In genomic region chr19:4086336-4086953, GRCh38 we compare ENCODE assay signal across 18 cellular contexts. TPM values are rescaled to one million over a fixed set of nuclear protein-coding genes. Genes with fewer than 3 reads are reported as not detected.
DNase-seq lines count a peak whose midpoint lies in the region; ATAC-seq, FAIRE-seq and TF ChIP-seq lines count a peak whose summit lies in the region.
"Had no signal": no experiment of that assay in that cellular context is flagged by ENCODE, and none has a peak within 500 bp of the region (broad histone marks: within the 10 kb centered on the region; RNA-seq: fewer than 3 reads in every experiment).

No MANE protein-coding gene starts in this region.

- no peaks in the 10 kb centered on the region for H3K27me3 ChIP-seq in Peyer's patch
- H3K27me3 ChIP-seq in transverse colon: no peaks in the 10 kb centered on the region
- H3K27me3 ChIP-seq: ascending aorta, hepatocyte had no signal

- H3K36me3 Mint-ChIP-seq in activated naive CD4-positive, alpha-beta T cell treated with anti-CD3 and anti-CD28 coated beads, Interleukin-2, amount 50 U/mL, for 24 hours: no peaks in the 10 kb centered on the region

- peaks cover 8 to 38% (median 16%) of the 10 kb centered on the region in 4 donors for H3K4me1 ChIP-seq in Peyer's patch
- H3K4me1 ChIP-seq in transverse colon: peaks cover 9 to 50% (median 27%) of the 10 kb centered on the region in 4 donors
- H3K4me1 ChIP-seq: ascending aorta had no signal

- intact Hi-C loops in transverse colon (cut with DNase I; ENCODE audit: low total_unique reads): no loop called here

- H3K4me3 ChIP-seq in Peyer's patch: no peak overlapping the region
- no peak overlapping the region for H3K4me3 ChIP-seq in transverse colon
- H3K4me3 ChIP-seq: ascending aorta, hepatocyte had no signal

- no peak for DNase-seq in activated naive CD4-positive, alpha-beta T cell treated with anti-CD3 and anti-CD28 coated beads, Interleukin-2, amount 50 U/mL, for 16 hours
- DNase-seq in Peyer's patch (peak in 2 of 3 donors; percentile 78 to 79), kidney tubule cell (ENCODE audit: low spot score) (peak; percentile 39), transverse colon (peak; percentile 84), GM12891 (ENCODE audit: insufficient read length, low spot score) (no peak)
- DNase-seq: activated T-cell treated with anti-CD3 and anti-CD28 coated beads, Interleukin-2, amount 50 U/mL, for 1 hour; DMS153; H7; left cardiac atrium; NCI-H1048; NCI-H345; stimulated activated naive CD4-positive, alpha-beta T cell treated with Interleukin-2 at 50 U/mL for 16 hours had no signal

- no peak for TF ChIP-seq EP300 in transverse colon (IDR thresholded peaks at IDR 0.05; ENCODE audit: low read depth)

- peaks cover 0 to 21% (median 0%) of the 10 kb centered on the region in 3 donors for H3K36me3 ChIP-seq in Peyer's patch
- H3K36me3 ChIP-seq in transverse colon: peaks cover 0 to 9% (median 0%) of the 10 kb centered on the region in 4 donors

- no peak for TF ChIP-seq POLR2A in Peyer's patch (IDR thresholded peaks at IDR 0.05)
- peak; percentile 20 for TF ChIP-seq POLR2A in transverse colon (IDR thresholded peaks at IDR 0.05)
- no peak for TF ChIP-seq POLR2A in GM12891 (IDR thresholded peaks at IDR 0.05; ENCODE audit: low read depth, low read length)

- H3K9me3 Mint-ChIP-seq in activated naive CD4-positive, alpha-beta T cell treated with anti-CD3 and anti-CD28 coated beads, Interleukin-2, amount 50 U/mL, for 24 hours: no peaks in the 10 kb centered on the region

- no peak for FAIRE-seq in GM12891 (lab: Jason Lieb, UNC)

- TF ChIP-seq CTCF in Peyer's patch (IDR thresholded peaks at IDR 0.05) (no peak), transverse colon (IDR thresholded peaks at IDR 0.05) (no peak)

- H3K4me1 Mint-ChIP-seq in activated naive CD4-positive, alpha-beta T cell treated with anti-CD3 and anti-CD28 coated beads, Interleukin-2, amount 50 U/mL, for 24 hours: peaks cover 64% of the 10 kb centered on the region

- H3K9me3 ChIP-seq in Peyer's patch (no peaks in the 10 kb centered on the region), transverse colon (no peaks in the 10 kb centered on the region)
- H3K9me3 ChIP-seq: ascending aorta had no signal

- in situ Hi-C loops in transverse colon (cut with MboI; ENCODE audit: low pct_ligation_motif_present in 1 of 4, low pct_unique_long_range_greater_than_20kb in 1 of 4, low sequenced_read_pairs in 3 of 4): no loop called here

- no peak overlapping the region for H3K4me3 Mint-ChIP-seq in activated naive CD4-positive, alpha-beta T cell treated with anti-CD3 and anti-CD28 coated beads, Interleukin-2, amount 50 U/mL, for 24 hours

- peak overlapping the region in 3 of 4 donors; percentile 49 to 80 (median 50) for H3K27ac ChIP-seq in Peyer's patch
- peak overlapping the region; percentile 68 to 81 (median 81) for H3K27ac ChIP-seq in transverse colon
- H3K27ac ChIP-seq: ascending aorta, hepatocyte had no signal

- no peaks in the 10 kb centered on the region for H3K27me3 Mint-ChIP-seq in activated naive CD4-positive, alpha-beta T cell treated with anti-CD3 and anti-CD28 coated beads, Interleukin-2, amount 50 U/mL, for 24 hours

- whole genome bisulfite sequencing in transverse colon (ENCODE audit: low coverage in 1 of 2), 2 donors: 40 to 42% methylated on average over 1 to 23 of the region's 23 CpGs

- H3K27ac Mint-ChIP-seq in activated naive CD4-positive, alpha-beta T cell treated with anti-CD3 and anti-CD28 coated beads, Interleukin-2, amount 50 U/mL, for 24 hours: peak overlapping the region; percentile 68

- ATAC-seq in HG03521 (IDR thresholded peaks at IDR 0.05; ENCODE audit: unreplicated experiment) (no peak), GM19023 (IDR thresholded peaks at IDR 0.05; ENCODE audit: unreplicated experiment) (no peak)
- ATAC-seq: left cardiac atrium, sciatic nerve had no signal

TF ChIP-seq in GM12891, 5 proteins besides CTCF, POLR2A, EP300 and RAD21:
- TF ChIP-seq PAX5 (IDR thresholded peaks at IDR 0.05; ENCODE audit: insufficient read depth, low read length, severe bottlenecking) (no peak), POLR2AphosphoS5 (IDR thresholded peaks at IDR 0.05; ENCODE audit: low read depth, low read length) (no peak), POU2F2 (IDR thresholded peaks at IDR 0.05; ENCODE audit: low read depth, low read length) (no peak), SPI1 (IDR thresholded peaks at IDR 0.05; ENCODE audit: low read depth, low read length) (no peak), TAF1 (IDR thresholded peaks at IDR 0.05; ENCODE audit: low read depth, low read length) (no peak)

RNA-seq across cellular contexts. Expression of gene ZBTB7A, which starts 19.7 kb away (rescaled TPM):
- total RNA-seq in Peyer's patch (100 to 1,000 TPM in 2 of 4 donors, 10 to 100 TPM in 2; 74.3 to 149 (median 96.1) TPM), transverse colon (100 to 1,000 TPM; 101 to 224 (median 141) TPM)
- 7.3 TPM for polyA plus RNA-seq in GM12891 (2012; ENCODE audit: low read depth, missing spikeins)

RNA-seq across cellular contexts. Expression of gene MAP2K2, which starts 37.5 kb away (rescaled TPM):
- total RNA-seq in Peyer's patch (100 to 1,000 TPM; 168 to 283 (median 220) TPM), transverse colon (100 to 1,000 TPM; 136 to 199 (median 195) TPM)
- 130 TPM for polyA plus RNA-seq in GM12891 (2012; ENCODE audit: low read depth, missing spikeins)

Comparison
In these comparisons a context has a peak if more than half of its experiments do, and no peak if none do; other contexts are left out.
1. DNase-seq: peak in Peyer's patch (2 of 3), kidney tubule cell (single experiment) and transverse colon (single experiment); none in activated naive CD4-positive, alpha-beta T cell treated with anti-CD3 and anti-CD28 coated beads, Interleukin-2, amount 50 U/mL, for 16 hours (single experiment) and GM12891 (single experiment).